ENCODE assay signal across 23 cellular contexts in genomic region chr17:56149266-56150036, GRCh38. TPM values are rescaled to one million over a fixed set of nuclear protein-coding genes. Genes with fewer than 3 reads are reported as not detected.
DNase-seq lines count a peak whose midpoint lies in the region; ATAC-seq, FAIRE-seq and TF ChIP-seq lines count a peak whose summit lies in the region.
"Had no signal": no experiment of that assay in that cellular context is flagged by ENCODE, and none has a peak within 500 bp of the region (broad histone marks: within the 10 kb centered on the region; RNA-seq: fewer than 3 reads in every experiment).

No MANE protein-coding gene starts in this region.

- WGBS in thyroid gland, 2 donors: 65 to 74% methylated on average over 3 of the region's 3 CpGs

- DNase-seq in HCEC 1CT: peak; percentile 40
- DNase-seq in kidney tubule cell (ENCODE audit: low spot score): peak; percentile 7
- DNase-seq in urothelium cell line (ENCODE audit: low spot score): peak; percentile 27
- no peak for DNase-seq in thyroid gland
- DNase-seq: CD8-positive, alpha-beta memory T cell; DMS79; Kasumi-1; MG63; NCI-H1048; NCI-H146; NCI-H2081; NCI-H2171 treated with DMSO at 0.1 percent for 48 hours; NCI-H446 treated with DMSO at 0.1 percent for 48 hours; Peyer's patch had no signal

- FAIRE-seq in urothelium cell line (lab: Jason Lieb, UNC): no peak
- FAIRE-seq: D721Med had no signal

- no peak overlapping the region for H3K27ac ChIP-seq in thyroid gland
- H3K27ac ChIP-seq: BLaER1 treated with 17β-estradiol and CSF1 and Interleukin-3, amounts not matched to agents 10 nM and 100 nM; Peyer's patch; SJSA1 had no signal

- intact Hi-C loops in thyroid gland (cut with DNase I): no loop called here

- no peaks in the 10 kb centered on the region for H3K36me3 ChIP-seq in thyroid gland
- H3K36me3 ChIP-seq: BLaER1 treated with 17β-estradiol and CSF1 and Interleukin-3, amounts not matched to agents 10 nM and 100 nM; MG63; Peyer's patch; SJSA1 had no signal

- H3K27me3 ChIP-seq in thyroid gland: no peaks in the 10 kb centered on the region
- H3K27me3 ChIP-seq: BLaER1 treated with 17β-estradiol and CSF1 and Interleukin-3, amounts not matched to agents 10 nM and 100 nM; MG63; Peyer's patch had no signal

- no peaks in the 10 kb centered on the region for H3K4me1 ChIP-seq in thyroid gland
- H3K4me1 ChIP-seq: BLaER1 treated with 17β-estradiol and CSF1 and Interleukin-3, amounts not matched to agents 10 nM and 100 nM; Peyer's patch; SJSA1 had no signal

- TF ChIP-seq POLR2A in thyroid gland (IDR thresholded peaks at IDR 0.05): no peak

- no peak for TF ChIP-seq CTCF in thyroid gland (IDR thresholded peaks at IDR 0.05)

- no peaks in the 10 kb centered on the region for H3K9me3 ChIP-seq in thyroid gland
- H3K9me3 ChIP-seq: MG63, Peyer's patch, SJSA1 had no signal

- ATAC-seq in SK-N-SH treated with all-trans-retinoic acid at 6 μM for 48 hours: peak; percentile 62
- no peak for ATAC-seq in HG03095 (IDR thresholded peaks at IDR 0.05; ENCODE audit: unreplicated experiment)
- no peak for ATAC-seq in HG02763 (IDR thresholded peaks at IDR 0.05; ENCODE audit: unreplicated experiment)

- H3K4me3 ChIP-seq in thyroid gland (replicated peaks in 1 of 3): no peak overlapping the region
- H3K4me3 ChIP-seq: BLaER1 treated with 17β-estradiol and CSF1 and Interleukin-3, amounts not matched to agents 10 nM and 100 nM; MG63; Peyer's patch; SJSA1 had no signal

TF ChIP-seq in SK-N-SH treated with all-trans-retinoic acid at 6 μM for 48 hours, 23 proteins besides CTCF, POLR2A, EP300 and RAD21:
- TF ChIP-seq ZNF565 (CRISPR knock-in tag; conservative IDR thresholded peaks at IDR 0.05; ENCODE audit: low read depth) (no peak), ZNF8 (CRISPR knock-in tag; IDR thresholded peaks at IDR 0.05) (no peak), TSHZ2 (CRISPR knock-in tag; IDR thresholded peaks at IDR 0.05) (no peak), ZFP3 (CRISPR knock-in tag; IDR thresholded peaks at IDR 0.05) (no peak), CSRNP3 (CRISPR knock-in tag; IDR thresholded peaks at IDR 0.05) (no peak), TOX (CRISPR knock-in tag; IDR thresholded peaks at IDR 0.05; ENCODE audit: borderline replicate concordance) (no peak), ZFP30 (CRISPR knock-in tag; IDR thresholded peaks at IDR 0.05) (no peak), SNAI2 (CRISPR knock-in tag; IDR thresholded peaks at IDR 0.05) (no peak), ZC3H10 (CRISPR knock-in tag; IDR thresholded peaks at IDR 0.05) (no peak), ZNF70 (CRISPR knock-in tag; IDR thresholded peaks at IDR 0.05) (no peak), ISL1 (CRISPR knock-in tag; IDR thresholded peaks at IDR 0.05) (no peak), PATZ1 (CRISPR knock-in tag; IDR thresholded peaks at IDR 0.05; ENCODE audit: borderline replicate concordance) (no peak), RARB (CRISPR knock-in tag; IDR thresholded peaks at IDR 0.05) (no peak), OSR1 (CRISPR knock-in tag; IDR thresholded peaks at IDR 0.05) (no peak), PPARA (CRISPR knock-in tag; IDR thresholded peaks at IDR 0.05; ENCODE audit: borderline replicate concordance) (no peak), CREB5 (CRISPR knock-in tag; IDR thresholded peaks at IDR 0.05; ENCODE audit: low read depth) (no peak), POU6F1 (CRISPR knock-in tag; IDR thresholded peaks at IDR 0.05; ENCODE audit: borderline replicate concordance, low read depth) (no peak), ESRRG (CRISPR knock-in tag; IDR thresholded peaks at IDR 0.05) (no peak), GLIS3 (CRISPR knock-in tag; IDR thresholded peaks at IDR 0.05) (no peak)

RNA-seq across cellular contexts. Expression of gene ANKFN1, which starts 3.8 kb away (rescaled TPM):
- total RNA-seq in thyroid gland: under 1 TPM in 2 of 4 donors, not detected in 2; 0.67 to 0.94 TPM
- total RNA-seq: A673; CD8-positive, alpha-beta memory T cell; G401; HT-29 had no signal

Comparison
In these comparisons a context has a peak if more than half of its experiments do, and no peak if none do; other contexts are left out.
1. DNase-seq: peak in HCEC 1CT (single experiment), kidney tubule cell (single experiment) and urothelium cell line (single experiment); none in thyroid gland (0 of 2).